Comparison of ENCODE assay signal across 1 cellular context in genomic region chr3:177603137-177603603, GRCh38.
TF ChIP-seq lines count a peak whose summit lies in the region.

No MANE protein-coding gene starts in this region.

TF ChIP-seq in HepG2, 621 proteins besides CTCF, POLR2A, EP300 and RAD21 (continued from another document):
- TF ChIP-seq FOXO4 (CRISPR knock-in tag; conservative IDR thresholded peaks at IDR 0.05): no peak
- TF ChIP-seq NFIB (CRISPR knock-in tag; IDR thresholded peaks at IDR 0.05; ENCODE audit: borderline replicate concordance): no peak
TF ChIP-seq in HepG2: peak in this region for 0.
